Comparison of ENCODE assay signal across 21 cellular contexts in genomic region chr9:113139953-113140352, GRCh38.
"Had no signal": no experiment of that assay in that cellular context is flagged by ENCODE, and none has a peak within 500 bp of the region (broad histone marks: within the 10 kb centered on the region; RNA-seq: fewer than 3 reads in every experiment).

No MANE protein-coding gene starts in this region.

- H3K9me3 ChIP-seq: gastrocnemius medialis, lower lobe of right lung, psoas muscle, thyroid gland had no signal

- H3K4me3 ChIP-seq: esophagus muscularis mucosa, gastrocnemius medialis, left ventricle myocardium inferior, lower lobe of right lung, psoas muscle, sigmoid colon, skin epidermis, thyroid gland had no signal

- ATAC-seq: effector memory CD8-positive, alpha-beta T cell; gastrocnemius medialis; left cardiac atrium; lower lobe of right lung; psoas muscle; stimulated activated naive B cell treated with anti-CD40 and anti-IgM and Interleukin-4, amounts not matched to agents 10 μg/mL and 1 μg/mL and 100 μg/mL, for 72 hours; stimulated activated naive CD8-positive, alpha-beta T cell treated with anti-CD3 and anti-CD28 coated beads, Interleukin-15, amount 100 ng/mL, for 72 hours had no signal

- DNase-seq: effector memory CD8-positive, alpha-beta T cell; gastrocnemius medialis; glutamatergic neuron; immature natural killer cell; left cardiac atrium; left ventricle myocardium inferior; lower lobe of right lung; mesenchymal stem cell; naive B cell; psoas muscle; sigmoid colon; stimulated activated CD4-positive, alpha-beta T cell treated with anti-CD3 and anti-CD28 coated beads, Interleukin-2, amount 100 ng/mL, for 24 hours; stimulated activated CD4-positive, alpha-beta T cell treated with anti-CD3 and anti-CD28 coated beads, Interleukin-4, amount 100 ng/mL, for 4 hours; stimulated activated naive B cell treated with anti-CD40 and anti-IgM and Interleukin-4, amounts not matched to agents 10 μg/mL and 1 μg/mL and 100 μg/mL, for 72 hours; stimulated activated naive CD8-positive, alpha-beta T cell treated with anti-CD3 and anti-CD28 coated beads, Interleukin-15, amount 100 ng/mL, for 72 hours; thyroid gland had no signal

- H3K36me3 ChIP-seq: esophagus muscularis mucosa, gastrocnemius medialis, left ventricle myocardium inferior, lower lobe of right lung, sigmoid colon, thyroid gland had no signal

- H3K27me3 ChIP-seq: gastrocnemius medialis, sigmoid colon, thyroid gland had no signal

- H3K27ac ChIP-seq: epithelial cell of prostate, esophagus muscularis mucosa, gastrocnemius medialis, left ventricle myocardium inferior, lower lobe of right lung, psoas muscle, sigmoid colon, skin epidermis, thyroid gland had no signal

- FAIRE-seq: keratinocyte, urothelium cell line had no signal

- H3K4me1 ChIP-seq: esophagus muscularis mucosa, gastrocnemius medialis, left ventricle myocardium inferior, lower lobe of right lung, psoas muscle, sigmoid colon, thyroid gland had no signal
